17 cellular contexts compared by ENCODE assay signal in genomic region chr15:101052681-101053121, GRCh38.
A peak's percentile ranks its signal among the peaks of the same experiment; 100 is the strongest.
DNase-seq lines count a peak whose midpoint lies in the region; ATAC-seq and TF ChIP-seq lines count a peak whose summit lies in the region.
"Had no signal": no experiment of that assay in that cellular context is flagged by ENCODE, and none has a peak within 500 bp of the region (broad histone marks: within the 10 kb centered on the region; RNA-seq: fewer than 3 reads in every experiment).

No MANE protein-coding gene starts in this region.

- H3K4me3 ChIP-seq in osteoblast (ENCODE audit: insufficient read depth, low read length) (no peak overlapping the region), vagina (no peak overlapping the region), thyroid gland (replicated peaks in 1 of 3) (no peak overlapping the region)

- no peaks in the 10 kb centered on the region for H3K79me2 ChIP-seq in osteoblast (ENCODE audit: insufficient read depth, low read length)

- TF ChIP-seq CTCF in osteoblast (IDR thresholded peaks at IDR 0.05; ENCODE audit: extremely low read depth, low read depth, low read length) (no peak), vagina (IDR thresholded peaks at IDR 0.05) (no peak), thyroid gland (IDR thresholded peaks at IDR 0.05) (no peak)

- intact Hi-C loops in vagina (cut with DNase I) (no loop called here), thyroid gland (cut with DNase I) (no loop called here)

- H3K9me3 ChIP-seq in osteoblast (ENCODE audit: low read depth, low read length) (no peaks in the 10 kb centered on the region), vagina (no peaks in the 10 kb centered on the region), thyroid gland (no peaks in the 10 kb centered on the region)

- H3K9me3 Mint-ChIP-seq in activated T-cell treated with anti-CD3 and anti-CD28 coated beads, Interleukin-2, amount 50 U/mL, for 24 hours: no peaks in the 10 kb centered on the region
- H3K9me3 Mint-ChIP-seq in activated T-cell treated with anti-CD3 and anti-CD28 coated beads, Interleukin-2, amount 50 U/mL, for 4 hours: no peaks in the 10 kb centered on the region
- H3K9me3 Mint-ChIP-seq: CD8-positive, alpha-beta T cell had no signal

- no peak overlapping the region for H3K27ac Mint-ChIP-seq in activated T-cell treated with anti-CD3 and anti-CD28 coated beads, Interleukin-2, amount 50 U/mL, for 24 hours
- H3K27ac Mint-ChIP-seq: CD8-positive, alpha-beta T cell had no signal

- H3K4me1 Mint-ChIP-seq in activated T-cell treated with anti-CD3 and anti-CD28 coated beads, Interleukin-2, amount 50 U/mL, for 24 hours (ENCODE audit: low read depth): no peaks in the 10 kb centered on the region
- no peaks in the 10 kb centered on the region for H3K4me1 Mint-ChIP-seq in activated T-cell treated with anti-CD3 and anti-CD28 coated beads, Interleukin-2, amount 50 U/mL, for 4 hours (ENCODE audit: low read depth)

- H3K27me3 Mint-ChIP-seq in activated T-cell treated with anti-CD3 and anti-CD28 coated beads, Interleukin-2, amount 50 U/mL, for 24 hours: no peaks in the 10 kb centered on the region
- H3K27me3 Mint-ChIP-seq in activated T-cell treated with anti-CD3 and anti-CD28 coated beads, Interleukin-2, amount 50 U/mL, for 4 hours (ENCODE audit: low read depth): peaks cover 5% of the 10 kb centered on the region

- TF ChIP-seq POLR2A in vagina (IDR thresholded peaks at IDR 0.05) (no peak), thyroid gland (IDR thresholded peaks at IDR 0.05) (no peak)

- DNase-seq in activated T-cell treated with anti-CD3 and anti-CD28 coated beads, Interleukin-2, amount 50 U/mL, for 24 hours: peak; percentile 14
- DNase-seq in activated T-cell treated with anti-CD3 and anti-CD28 coated beads, Interleukin-2, amount 50 U/mL, for 4 hours: no peak
- DNase-seq in islet precursor cell (peak; percentile 38), osteoblast (ENCODE audit: insufficient read length, low spot score, missing footprints) (peak; percentile 67), vagina (ENCODE audit: extremely low spot score in 2 of 2) (peak; percentile 70 to 77), thyroid gland (no peak), NCI-H69 (lab: John Stamatoyannopoulos, UW) (no peak)
- DNase-seq: DMS 273 treated with DMSO at 0.1 percent for 48 hours, IMR-90, Kasumi-1, NCI-H2029, NCI-H2171 treated with DMSO at 0.1 percent for 48 hours, NCI-H82, Right ventricle myocardium superior had no signal

- H3K4me2 ChIP-seq in osteoblast (ENCODE audit: insufficient read depth, low read length): no peak overlapping the region

- ATAC-seq in activated T-cell treated with anti-CD3 and anti-CD28 coated beads, Interleukin-2, amount 50 U/mL, for 4 hours: no peak
- ATAC-seq in HG03045 (IDR thresholded peaks at IDR 0.05; ENCODE audit: unreplicated experiment): no peak
- ATAC-seq: CD8-positive, alpha-beta T cell; Panc1 had no signal

- no peaks in the 10 kb centered on the region for H3K27me3 ChIP-seq in osteoblast (ENCODE audit: insufficient read depth, low read length)
- H3K27me3 ChIP-seq in vagina: no peaks in the 10 kb centered on the region
- H3K27me3 ChIP-seq in thyroid gland: no peaks in the 10 kb centered on the region

- no peaks in the 10 kb centered on the region for H3K36me3 Mint-ChIP-seq in activated T-cell treated with anti-CD3 and anti-CD28 coated beads, Interleukin-2, amount 50 U/mL, for 24 hours (ENCODE audit: low read depth)
- H3K36me3 Mint-ChIP-seq in activated T-cell treated with anti-CD3 and anti-CD28 coated beads, Interleukin-2, amount 50 U/mL, for 4 hours (ENCODE audit: insufficient read depth): no peaks in the 10 kb centered on the region
- H3K36me3 Mint-ChIP-seq: CD8-positive, alpha-beta T cell had no signal

- no peaks in the 10 kb centered on the region for H4K20me1 ChIP-seq in osteoblast (ENCODE audit: insufficient read depth, low read length)

- H3K4me1 ChIP-seq in osteoblast (ENCODE audit: insufficient read depth, low read length) (no peaks in the 10 kb centered on the region), vagina (peaks cover 8% of the 10 kb centered on the region), thyroid gland (no peaks in the 10 kb centered on the region)

- 93 to 97% methylated on average over 2 to 20 of the region's 20 CpGs for WGBS in thyroid gland, 2 donors

- H3K27ac ChIP-seq in osteoblast (ENCODE audit: low read depth, low read length) (no peak overlapping the region), vagina (no peak overlapping the region), thyroid gland (no peak overlapping the region)

- H3K36me3 ChIP-seq in osteoblast (ENCODE audit: insufficient read depth, low read length) (peaks cover 60% of the 10 kb centered on the region), vagina (peaks cover 0 to 25% of the 10 kb centered on the region in 2 donors), thyroid gland (peaks cover 16 to 26% of the 10 kb centered on the region in 2 donors)

- no peak overlapping the region for H2AFZ ChIP-seq in osteoblast (ENCODE audit: low read length)

- no peak overlapping the region for H3K4me3 Mint-ChIP-seq in activated T-cell treated with anti-CD3 and anti-CD28 coated beads, Interleukin-2, amount 50 U/mL, for 24 hours
- no peak overlapping the region for H3K4me3 Mint-ChIP-seq in activated T-cell treated with anti-CD3 and anti-CD28 coated beads, Interleukin-2, amount 50 U/mL, for 4 hours
- H3K4me3 Mint-ChIP-seq: CD8-positive, alpha-beta T cell had no signal

Comparison
In these comparisons a context has a peak if more than half of its experiments do, and no peak if none do; other contexts are left out.
1. DNase-seq: peak in activated T-cell treated with anti-CD3 and anti-CD28 coated beads, Interleukin-2, amount 50 U/mL, for 24 hours (single experiment), islet precursor cell (single experiment), osteoblast (single experiment) and vagina (2 of 2); none in activated T-cell treated with anti-CD3 and anti-CD28 coated beads, Interleukin-2, amount 50 U/mL, for 4 hours (single experiment), thyroid gland (0 of 2) and NCI-H69 (single experiment).